Comparison of ENCODE assay signal across 20 cellular contexts in the genomic region with DNA sequence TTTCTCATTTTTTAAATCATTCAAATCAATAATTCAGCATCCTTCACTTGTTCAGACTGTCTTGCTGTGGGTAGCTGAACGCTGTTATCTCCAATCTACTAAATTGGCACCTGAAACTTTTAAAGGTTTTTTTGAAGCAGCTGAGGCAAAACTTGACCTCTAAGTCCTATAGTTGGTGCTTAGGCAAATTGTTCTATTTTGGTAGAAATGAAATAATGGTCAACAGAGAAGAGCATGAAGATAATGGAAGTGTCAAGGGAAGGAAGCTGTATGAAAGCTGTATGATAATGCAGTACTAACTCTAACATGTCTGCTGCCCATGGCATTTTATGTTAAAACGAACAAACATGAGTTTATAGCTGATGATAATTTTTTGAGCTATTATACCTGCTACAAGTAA.
"Had no signal": no experiment of that assay in that cellular context is flagged by ENCODE, and none has a peak within 500 bp of the region (broad histone marks: within the 10 kb centered on the region; RNA-seq: fewer than 3 reads in every experiment).

No MANE protein-coding gene starts in this region.

- H3K27ac ChIP-seq: SJSA1, SK-N-MC had no signal

- H3K27me3 ChIP-seq: SJSA1 had no signal

- ATAC-seq: HepG2 had no signal

- DNase-seq: IMR-90, Kasumi-1, KG1, MM.1S, NCI-H1092 treated with DMSO at 0.1 percent for 48 hours, NCI-H1436, NCI-H187, NCI-H2029, NCI-H2081 treated with DMSO at 0.1 percent for 48 hours, NCI-H2227 treated with DMSO at 0.1 percent for 48 hours, NCI-H524, NCI-H526 treated with DMSO at 0.1 percent for 48 hours, NCI-H748 treated with DMSO at 0.1 percent for 48 hours, Right ventricle myocardium superior, RPMI8226, SIG-M5, T-helper 2 cell had no signal

- H3K9me3 ChIP-seq: SJSA1 had no signal

- H3K4me3 ChIP-seq: SJSA1, SK-N-MC had no signal

- FAIRE-seq: HepG2 had no signal
